In the genomic region with DNA sequence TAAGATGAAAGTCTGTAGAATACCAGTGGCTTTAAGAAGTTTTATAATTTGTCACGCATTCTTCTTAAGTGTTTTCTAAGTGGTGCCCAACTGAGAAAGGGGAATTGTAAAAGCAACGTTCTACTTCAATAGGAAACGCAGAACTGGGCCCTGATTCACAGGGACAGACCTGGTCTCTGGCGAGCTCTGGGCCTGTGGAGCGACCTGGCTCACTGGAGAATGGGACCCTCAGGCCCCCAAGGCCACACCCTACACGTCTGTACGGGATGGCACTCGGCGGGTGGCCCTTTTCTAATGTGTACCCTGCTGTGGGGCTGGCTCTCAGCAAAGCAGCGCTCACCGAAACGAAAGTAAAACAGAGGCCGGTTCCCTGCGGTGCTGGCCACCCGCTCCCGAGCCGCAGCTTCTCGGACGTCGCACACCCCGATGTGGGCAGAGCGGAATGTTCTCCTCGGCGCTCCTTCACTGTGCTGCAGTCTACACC, we compare ENCODE assay signal across 8 cellular contexts.
DNase-seq lines count a peak whose midpoint lies in the region; TF ChIP-seq lines count a peak whose summit lies in the region.

No MANE protein-coding gene starts in this region.

- CTCF ChIA-PET in MCF 10A (lab: Yijun Ruan, JAX) = interaction anchor here (0.7 kb wide), 1 partner anchor 1197 kb away, joined by 3 read pairs; no protein-coding TSS in a partner anchor

- H3K4me1 ChIP-seq in breast epithelium = no peaks in the 10 kb centered on the region
- H3K4me1 ChIP-seq in subcutaneous abdominal adipose tissue (ENCODE audit: control insufficient read depth in 5 of 5, insufficient read depth in 5 of 5, low read length in 5 of 5) = peaks cover 0 to 16% (median 12%) of the 10 kb centered on the region in 5 donors

- H3K27me3 Mint-ChIP-seq in MCF 10A (ENCODE audit: insufficient read depth, unreplicated experiment) = no peaks in the 10 kb centered on the region

- POLR2A ChIA-PET in MCF 10A (lab: Yijun Ruan, JAX) = no interaction called here

- no peaks in the 10 kb centered on the region for H3K36me3 Mint-ChIP-seq in MCF 10A (ENCODE audit: insufficient read depth, unreplicated experiment)

- intact Hi-C loops in breast epithelium (cut with DNase I; ENCODE audit: low total_unique reads) (no loop called here), MCF 10A (cut with micrococcal nuclease) (no loop called here)

- DNase-seq in breast epithelium (ENCODE audit: low spot score in 2 of 2) (no peak), MCF 10A (ENCODE audit: unreplicated experiment) (no peak), NCI-H345 (lab: John Stamatoyannopoulos, UW) (peak; percentile 67), astrocyte of the cerebellum (ENCODE audit: low read depth) (peak; percentile 68), islet precursor cell (peak; percentile 45), OCI-M2 (lab: John Stamatoyannopoulos, UW; ENCODE audit: unreplicated experiment) (no peak), GM20000 (ENCODE audit: low spot score) (no peak)

- H3K4me3 Mint-ChIP-seq in MCF 10A (ENCODE audit: unreplicated experiment) = no peak overlapping the region

- BruUV-seq in MCF 10A (replicated peaks; lab: Mats Ljungman, UMichigan) = no TSS peak

- TF ChIP-seq CTCF in breast epithelium (IDR thresholded peaks at IDR 0.05) (no peak), MCF 10A (IDR thresholded peaks at IDR 0.05; ENCODE audit: unreplicated experiment) (no peak), astrocyte of the cerebellum (IDR thresholded peaks at IDR 0.05; ENCODE audit: low read depth, low read length, missing control alignments) (no peak), GM20000 (IDR thresholded peaks at IDR 0.05; ENCODE audit: extremely low read depth, missing control alignments) (no peak)

- H3K27ac ChIP-seq in breast epithelium (peak overlapping the region; percentile 20 to 23), subcutaneous abdominal adipose tissue (ENCODE audit: low read depth, low read length) (peak overlapping the region; percentile 60)

- H3K36me3 ChIP-seq in breast epithelium (no peaks in the 10 kb centered on the region), subcutaneous abdominal adipose tissue (ENCODE audit: control insufficient read depth in 5 of 5, insufficient read depth in 5 of 5, low read length in 5 of 5) (peaks cover 0 to 31% (median 17%) of the 10 kb centered on the region in 5 donors)

- H3K9ac ChIP-seq in subcutaneous abdominal adipose tissue (ENCODE audit: low read length in 5 of 5) = peak overlapping the region in 2 of 5 donors; percentile 53 to 68

- H3K9me3 ChIP-seq in breast epithelium (no peaks in the 10 kb centered on the region), subcutaneous abdominal adipose tissue (ENCODE audit: control insufficient read depth in 5 of 5, low read length in 5 of 5) (no peaks in the 10 kb centered on the region)

- no peak for TF ChIP-seq POLR2A in breast epithelium (IDR thresholded peaks at IDR 0.05)

- in situ Hi-C loops in astrocyte of the cerebellum (cut with HindIII; ENCODE audit: low sequenced_read_pairs) = no loop called here

- H3K27me3 ChIP-seq in breast epithelium (no peaks in the 10 kb centered on the region), subcutaneous abdominal adipose tissue (ENCODE audit: control insufficient read depth in 5 of 5, insufficient read depth in 4 of 5, low read length in 5 of 5) (no peaks in the 10 kb centered on the region)

- H3K4me3 ChIP-seq in breast epithelium = peak overlapping the region; percentile 24 to 54 (median 40)
- peak overlapping the region; percentile 44 for H3K4me3 ChIP-seq in astrocyte of the cerebellum (ENCODE audit: low read depth, low read length)
- peak overlapping the region in 3 of 5 donors; percentile 47 to 58 (median 51) for H3K4me3 ChIP-seq in subcutaneous abdominal adipose tissue (ENCODE audit: low read depth in 1 of 5, low read length in 5 of 5)

- H3K4me1 Mint-ChIP-seq in MCF 10A (ENCODE audit: insufficient read depth, unreplicated experiment) = no peaks in the 10 kb centered on the region

- no peaks in the 10 kb centered on the region for H3K9me3 Mint-ChIP-seq in MCF 10A (ENCODE audit: unreplicated experiment)

- H3K27ac Mint-ChIP-seq in MCF 10A (ENCODE audit: low read depth, unreplicated experiment) = no peak overlapping the region

Comparison
In these comparisons a context has a peak if more than half of its experiments do, and no peak if none do; other contexts are left out.
1. DNase-seq: peak in NCI-H345 (single experiment), astrocyte of the cerebellum (single experiment) and islet precursor cell (single experiment); none in breast epithelium (0 of 2), MCF 10A (single experiment), OCI-M2 (single experiment) and GM20000 (single experiment).
2. Peak in every context shown above with its lines, with median percentiles within 50 percentile points of each other: H3K4me3 ChIP-seq.